Comparison of ENCODE assay signal across 23 cellular contexts in genomic region chr7:35548291-35548690, GRCh38.
A peak's percentile ranks its signal among the peaks of the same experiment; 100 is the strongest.
DNase-seq lines count a peak whose midpoint lies in the region; ATAC-seq and TF ChIP-seq lines count a peak whose summit lies in the region.
"Had no signal": no experiment of that assay in that cellular context is flagged by ENCODE, and none has a peak within 500 bp of the region (broad histone marks: within the 10 kb centered on the region; RNA-seq: fewer than 3 reads in every experiment).

No MANE protein-coding gene starts in this region.

- POLR2A ChIA-PET in RWPE1 (lab: Yijun Ruan, JAX; ENCODE audit: low non-redundant PET): no interaction called here

- no peak overlapping the region for H3K27ac ChIP-seq in right atrium auricular region
- no peak overlapping the region for H3K27ac ChIP-seq in RWPE1
- H3K27ac ChIP-seq: 22Rv1, BLaER1 had no signal

- ATAC-seq in Right ventricle myocardium inferior: no peak
- ATAC-seq: GM12878 had no signal

- H3K4me1 ChIP-seq in right atrium auricular region: no peaks in the 10 kb centered on the region
- H3K4me1 ChIP-seq: BE2C, BLaER1 had no signal

- CTCF ChIA-PET in RWPE1 (lab: Yijun Ruan, JAX): no interaction called here

- no peaks in the 10 kb centered on the region for H3K36me3 ChIP-seq in right atrium auricular region
- H3K36me3 ChIP-seq: BE2C, BLaER1 had no signal

- H3K9me3 Mint-ChIP-seq in osteocyte (ENCODE audit: unreplicated experiment): no peaks in the 10 kb centered on the region
- H3K9me3 Mint-ChIP-seq: CD4-positive, alpha-beta memory T cell; CD4-positive, CD25-positive, alpha-beta regulatory T cell; CD8-positive, alpha-beta memory T cell had no signal

- H3K27me3 ChIP-seq in right atrium auricular region: no peaks in the 10 kb centered on the region
- H3K27me3 ChIP-seq: BE2C, BLaER1 had no signal

- intact Hi-C loops in Right ventricle myocardium inferior (cut with DNase I): no loop called here

- H3K27me3 Mint-ChIP-seq in osteocyte (ENCODE audit: unreplicated experiment): peaks cover 58% of the 10 kb centered on the region

- TF ChIP-seq CTCF in right atrium auricular region (IDR thresholded peaks at IDR 0.05): no peak
- no peak for TF ChIP-seq CTCF in osteocyte (IDR thresholded peaks at IDR 0.05)
- no peak for TF ChIP-seq CTCF in RWPE1 (conservative IDR thresholded peaks at IDR 0.05; ENCODE audit: low read depth)

- no peak overlapping the region for H3K4me3 Mint-ChIP-seq in osteocyte (ENCODE audit: unreplicated experiment)
- H3K4me3 Mint-ChIP-seq: CD14-positive monocyte; CD4-positive, alpha-beta memory T cell; CD4-positive, CD25-positive, alpha-beta regulatory T cell; CD8-positive, alpha-beta memory T cell had no signal

- no peak overlapping the region for H3K27ac Mint-ChIP-seq in osteocyte (ENCODE audit: unreplicated experiment)
- H3K27ac Mint-ChIP-seq: CD14-positive monocyte; CD4-positive, alpha-beta memory T cell; CD4-positive, CD25-positive, alpha-beta regulatory T cell; CD8-positive, alpha-beta memory T cell had no signal

- no peak overlapping the region for H3K4me3 ChIP-seq in right atrium auricular region
- H3K4me3 ChIP-seq: BLaER1, GM12878 had no signal

- DNase-seq in right atrium auricular region (ENCODE audit: low spot score) (peak; percentile 52), Right ventricle myocardium inferior (ENCODE audit: missing footprints) (no peak), osteocyte (ENCODE audit: extremely low spot score, unreplicated experiment) (peak; percentile 42), RWPE1 (ENCODE audit: low spot score) (no peak), NCI-H1930 (lab: John Stamatoyannopoulos, UW) (no peak)
- DNase-seq: ACHN; BE2C; C1 segment of cervical spinal cord; CD4-positive, alpha-beta memory T cell; CD4-positive, CD25-positive, alpha-beta regulatory T cell; CD8-positive, alpha-beta memory T cell; COR-L47; DMS 273 treated with DMSO at 0.1 percent for 48 hours; DMS153; DMS53; DMS79; DND-41; EL; GDM1 had no signal

- H3K36me3 Mint-ChIP-seq in osteocyte (ENCODE audit: unreplicated experiment): no peaks in the 10 kb centered on the region
- H3K36me3 Mint-ChIP-seq: CD14-positive monocyte; CD4-positive, alpha-beta memory T cell; CD4-positive, CD25-positive, alpha-beta regulatory T cell; CD8-positive, alpha-beta memory T cell had no signal

- no peaks in the 10 kb centered on the region for H3K9me3 ChIP-seq in right atrium auricular region
- H3K9me3 ChIP-seq: BE2C, BLaER1 had no signal

- no peaks in the 10 kb centered on the region for H3K4me1 Mint-ChIP-seq in osteocyte (ENCODE audit: unreplicated experiment)
- H3K4me1 Mint-ChIP-seq: CD4-positive, CD25-positive, alpha-beta regulatory T cell; CD8-positive, alpha-beta memory T cell had no signal

Comparison
In these comparisons a context has a peak if more than half of its experiments do, and no peak if none do; other contexts are left out.
1. DNase-seq: peak in right atrium auricular region (single experiment) and osteocyte (single experiment); none in Right ventricle myocardium inferior (single experiment), RWPE1 (single experiment) and NCI-H1930 (0 of 2).